In genomic region chr16:58000706-58001676, GRCh38 we compare ENCODE assay signal across 8 cellular contexts. TPM values are rescaled to one million over a fixed set of nuclear protein-coding genes. Genes with fewer than 3 reads are reported as not detected.
DNase-seq lines count a peak whose midpoint lies in the region; ATAC-seq and TF ChIP-seq lines count a peak whose summit lies in the region.

Gene USB1, plus strand, starts transcription at chr16:58001407. Its CDS starts 77 bp downstream, at chr16:58001484.

- peak within 1 kb of the TSS; percentile 100 for H3K4me2 ChIP-seq in neuronal stem cell (ENCODE audit: insufficient read depth, low read length, poor library complexity, severe bottlenecking)

- peak within 1 kb of the TSS; percentile 88 for H3K9ac ChIP-seq in neuronal stem cell (ENCODE audit: low read depth, low read length, poor library complexity)

- no peak within 1 kb of the TSS for H3K4ac ChIP-seq in neuronal stem cell (ENCODE audit: low read length)

- DNase-seq in EH (ENCODE audit: low read depth) (peak; percentile 83), RWPE2 (ENCODE audit: low spot score) (no peak), activated gamma-delta T cell treated with Interleukin-2 at 50 U/mL for 16 hours (peak; percentile 80), foreskin keratinocyte (peak; percentile 66 to 86), neuronal stem cell (ENCODE audit: low spot score) (peak; percentile 89), substantia nigra (lab: John Stamatoyannopoulos, UW) (peak; percentile 41 to 92 (median 80))

- H3K14ac ChIP-seq in neuronal stem cell (ENCODE audit: low read length), result peak within 1 kb of the TSS; percentile 21

- H2BK5ac ChIP-seq in neuronal stem cell (ENCODE audit: low read length), result no peak within 1 kb of the TSS

- peak within 1 kb of the TSS; percentile 61 for H2BK120ac ChIP-seq in neuronal stem cell (ENCODE audit: low read depth, low read length)

- TF ChIP-seq CTCF in RWPE2 (IDR thresholded peaks at IDR 0.05; ENCODE audit: poor library complexity, severe bottlenecking) (peak; percentile 94), foreskin keratinocyte (conservative IDR thresholded peaks at IDR 0.05) (peak; percentile 85)

- ATAC-seq in GM21529 (IDR thresholded peaks at IDR 0.05; ENCODE audit: unreplicated experiment) (peak; percentile 77), RWPE2 (ENCODE audit: low read depth) (peak; percentile 74), foreskin keratinocyte (peak; percentile 79)

- H3K4me1 ChIP-seq in RWPE2 (ENCODE audit: insufficient read depth, poor library complexity, severe bottlenecking) (peaks cover 24% of the 10 kb centered on the region), foreskin keratinocyte (no peaks in the 10 kb centered on the region), neuronal stem cell (ENCODE audit: control insufficient read depth in 2 of 2, insufficient read depth in 1 of 2, low read depth in 1 of 2, low read length in 2 of 2) (peaks cover 7 to 12% of the 10 kb centered on the region in 2 donors)

- peak within 1 kb of the TSS; percentile 37 for H2BK15ac ChIP-seq in neuronal stem cell (ENCODE audit: low read length)

- no peaks in the 10 kb centered on the region for H3K9me3 ChIP-seq in RWPE2 (ENCODE audit: severe bottlenecking)
- no peaks in the 10 kb centered on the region for H3K9me3 ChIP-seq in neuronal stem cell (replicated peaks in 1 of 2; ENCODE audit: control insufficient read depth in 2 of 2, insufficient read depth in 1 of 2, low read depth in 1 of 2, low read length in 2 of 2)

- peak within 1 kb of the TSS; percentile 46 for H2AK5ac ChIP-seq in neuronal stem cell (ENCODE audit: low read depth, low read length)

- peak within 1 kb of the TSS; percentile 96 for H2AFZ ChIP-seq in neuronal stem cell (ENCODE audit: low read length)

- H3K27ac ChIP-seq in RWPE2 (ENCODE audit: poor library complexity, severe bottlenecking) (peak within 1 kb of the TSS; percentile 80), foreskin keratinocyte (no peak within 1 kb of the TSS), neuronal stem cell (replicated peaks; ENCODE audit: low read length) (peak within 1 kb of the TSS; percentile 71), substantia nigra (ENCODE audit: low read depth, low read length, poor library complexity, severe bottlenecking) (peak within 1 kb of the TSS; percentile 91)

- H2BK12ac ChIP-seq in neuronal stem cell (ENCODE audit: low read length), result no peak within 1 kb of the TSS

- peak within 1 kb of the TSS; percentile 89 to 96 (median 95) for H3K4me3 Mint-ChIP-seq in IgD-negative memory B cell

- no peak within 1 kb of the TSS for H4K8ac ChIP-seq in neuronal stem cell (ENCODE audit: low read depth, low read length)

- no peaks in the 10 kb centered on the region for H3K9me3 Mint-ChIP-seq in IgD-negative memory B cell

- H3K23ac ChIP-seq in neuronal stem cell (ENCODE audit: low read depth, low read length, poor library complexity), result peak within 1 kb of the TSS; percentile 93

- peaks cover 5% of the 10 kb centered on the region for H3K36me3 Mint-ChIP-seq in IgD-negative memory B cell

- H3K36me3 ChIP-seq in RWPE2 (ENCODE audit: low read depth), result peaks cover 28% of the 10 kb centered on the region
- peaks cover 14 to 49% of the 10 kb centered on the region in 2 donors for H3K36me3 ChIP-seq in neuronal stem cell (replicated peaks in 1 of 2; ENCODE audit: control insufficient read depth in 2 of 2, insufficient read depth in 2 of 2, low read length in 2 of 2)

- no peak within 1 kb of the TSS for H4K91ac ChIP-seq in neuronal stem cell (ENCODE audit: low read depth, low read length, poor library complexity)

- H3K27me3 ChIP-seq in RWPE2 (ENCODE audit: insufficient read depth, poor library complexity, severe bottlenecking) (no peaks in the 10 kb centered on the region), foreskin keratinocyte (no peaks in the 10 kb centered on the region), neuronal stem cell (ENCODE audit: control insufficient read depth in 3 of 3, insufficient read depth in 3 of 3, low read depth in 1 of 3, low read length in 3 of 3) (no peaks in the 10 kb centered on the region)

- peak within 1 kb of the TSS; percentile 50 to 97 (median 93) for H3K27ac Mint-ChIP-seq in IgD-negative memory B cell

- H3K79me1 ChIP-seq in neuronal stem cell (ENCODE audit: low read depth, low read length), result peaks cover 3% of the 10 kb centered on the region

- peak within 1 kb of the TSS; percentile 97 for H3K18ac ChIP-seq in neuronal stem cell (ENCODE audit: low read length)

- H3K27me3 Mint-ChIP-seq in IgD-negative memory B cell, result no peaks in the 10 kb centered on the region

- H3K4me1 Mint-ChIP-seq in IgD-negative memory B cell, result peaks cover 21 to 29% (median 29%) of the 10 kb centered on the region in 3 donors

- peak within 1 kb of the TSS; percentile 86 for H3K4me3 ChIP-seq in RWPE2 (ENCODE audit: severe bottlenecking)
- H3K4me3 ChIP-seq in neuronal stem cell (ENCODE audit: low read length in 2 of 2), result peak within 1 kb of the TSS; percentile 72 to 89

- WGBS in neuronal stem cell (ENCODE audit: extremely low coverage in 2 of 2, insufficient read length in 2 of 2, insufficient replicate concordance in 1 of 2), 2 donors, result no CpG with 5 or more reads among the region's 81 CpGs

RNA-seq across cellular contexts. Expression of gene USB1, which starts in this region (rescaled TPM):
- polyA plus RNA-seq in IgD-negative memory B cell (29.3 TPM), foreskin keratinocyte (54.4 and 60.5 TPM in 2 replicates)
- total RNA-seq in foreskin keratinocyte, result 44.8 and 46.9 TPM in 2 replicates
- 40.5 TPM for polyA plus RNA-seq in neuronal stem cell (2013, experiment 1 of 2)
- 39.6 TPM for polyA plus RNA-seq in neuronal stem cell (2013, experiment 2 of 2)
